In genomic region chr20:46084805-46085792, GRCh38 we compare ENCODE assay signal across 1 cellular context.
TF ChIP-seq lines count a peak whose summit lies in the region.

No MANE protein-coding gene starts in this region.

TF ChIP-seq in HepG2, 621 proteins besides CTCF, POLR2A, EP300 and RAD21 (continued from another document and continues in another):
- TF ChIP-seq ZNF205 (CRISPR knock-in tag; IDR thresholded peaks at IDR 0.05) (no peak), NPAS2 (CRISPR knock-in tag; IDR thresholded peaks at IDR 0.05; ENCODE audit: borderline replicate concordance) (no peak), ZNF264 (CRISPR knock-in tag; IDR thresholded peaks at IDR 0.05) (no peak), MTA3 (CRISPR knock-in tag; IDR thresholded peaks at IDR 0.05) (no peak), PBX2 (CRISPR knock-in tag; IDR thresholded peaks at IDR 0.05) (no peak), ZNF724P (CRISPR knock-in tag; IDR thresholded peaks at IDR 0.05; ENCODE audit: borderline replicate concordance) (no peak), ZNF318 (CRISPR knock-in tag; IDR thresholded peaks at IDR 0.05) (no peak), ARID4A (CRISPR knock-in tag; IDR thresholded peaks at IDR 0.05; ENCODE audit: borderline replicate concordance) (no peak), ELF1 (CRISPR knock-in tag; IDR thresholded peaks at IDR 0.05) (no peak), ZZZ3 (CRISPR knock-in tag; IDR thresholded peaks at IDR 0.05; ENCODE audit: borderline replicate concordance) (no peak), ZBTB44 (CRISPR knock-in tag; IDR thresholded peaks at IDR 0.05) (no peak), CSRNP1 (CRISPR knock-in tag; IDR thresholded peaks at IDR 0.05) (no peak), PBX3 (CRISPR knock-in tag; IDR thresholded peaks at IDR 0.05; ENCODE audit: borderline replicate concordance) (no peak), HNF1A (IDR thresholded peaks at IDR 0.05; ENCODE audit: low read depth) (no peak), HNF1A (CRISPR knock-in tag; IDR thresholded peaks at IDR 0.05; ENCODE audit: borderline replicate concordance) (no peak), THAP9 (CRISPR knock-in tag; IDR thresholded peaks at IDR 0.05; ENCODE audit: borderline replicate concordance) (no peak), ZNF607 (CRISPR knock-in tag; IDR thresholded peaks at IDR 0.05; ENCODE audit: borderline replicate concordance) (no peak), ZNF850 (CRISPR knock-in tag; conservative IDR thresholded peaks at IDR 0.05) (no peak), LBX2 (CRISPR knock-in tag; IDR thresholded peaks at IDR 0.05; ENCODE audit: borderline replicate concordance) (no peak), CEBPG (CRISPR knock-in tag; IDR thresholded peaks at IDR 0.05) (peak; percentile 83), PITX1 (CRISPR knock-in tag; IDR thresholded peaks at IDR 0.05) (0 out of 2 replicates have a peak, but pooled peaks have one; percentile 42), NRL (CRISPR knock-in tag; IDR thresholded peaks at IDR 0.05; ENCODE audit: borderline replicate concordance) (no peak), ZNF335 (CRISPR knock-in tag; IDR thresholded peaks at IDR 0.05) (no peak), ZNF431 (CRISPR knock-in tag; IDR thresholded peaks at IDR 0.05; ENCODE audit: borderline replicate concordance, low read depth) (no peak)
